18 cellular contexts compared by ENCODE assay signal in the genomic region with DNA sequence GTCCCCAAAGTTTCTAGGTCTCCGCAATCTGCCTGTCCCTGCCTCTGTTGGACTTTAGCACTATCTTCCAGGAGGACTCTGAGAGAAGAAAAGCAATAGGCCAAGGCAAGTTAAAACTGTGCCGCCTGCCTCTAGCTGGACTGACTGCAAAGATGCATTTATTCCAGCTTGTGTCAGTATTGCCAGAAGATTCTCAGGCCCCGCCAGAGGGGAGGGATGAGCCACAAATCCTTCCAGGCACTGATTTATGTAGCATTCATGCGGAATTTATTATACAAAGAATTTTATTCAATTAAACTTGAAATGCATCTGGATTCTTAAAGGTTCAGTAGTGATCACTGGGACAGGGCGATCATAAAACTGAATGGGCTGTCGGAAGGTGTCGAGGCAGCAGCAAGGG.
"Had no signal": no experiment of that assay in that cellular context is flagged by ENCODE, and none has a peak within 500 bp of the region (broad histone marks: within the 10 kb centered on the region; RNA-seq: fewer than 3 reads in every experiment).

No MANE protein-coding gene starts in this region.

- ATAC-seq: naive thymus-derived CD8-positive, alpha-beta T cell had no signal

- H3K27ac ChIP-seq: left ventricle myocardium inferior, right atrium auricular region, tibial artery, uterus had no signal

- H3K9me3 ChIP-seq: left ventricle myocardium inferior, right atrium auricular region, tibial artery, uterus had no signal

- H3K4me3 Mint-ChIP-seq: activated CD4-positive, alpha-beta T cell treated with anti-CD3 and anti-CD28 coated beads, Interleukin-2, amount 10 ng/mL, durations not matched to agents 7 days and 5 days; activated naive CD8-positive, alpha-beta T cell; dendritic cell treated with granulocyte-macrophage colony-stimulating factor and Interleukin-4, amounts not matched to agents 40 ng/mL and 50 ng/mL, for 4 days; memory B cell; naive thymus-derived CD8-positive, alpha-beta T cell; stimulated activated naive B cell treated with anti-CD40 and anti-IgM and Interleukin-4, amounts not matched to agents 10 μg/mL and 1 μg/mL and 100 μg/mL, for 72 hours had no signal

- H3K4me1 ChIP-seq: left ventricle myocardium inferior, right atrium auricular region, tibial artery, uterus had no signal

- H3K27me3 ChIP-seq: right atrium auricular region, uterus had no signal

- H3K27ac Mint-ChIP-seq: activated CD4-positive, alpha-beta T cell treated with anti-CD3 and anti-CD28 coated beads, Interleukin-2, amount 10 ng/mL, durations not matched to agents 7 days and 5 days; activated naive CD8-positive, alpha-beta T cell; dendritic cell treated with granulocyte-macrophage colony-stimulating factor and Interleukin-4, amounts not matched to agents 40 ng/mL and 50 ng/mL, for 4 days; memory B cell; stimulated activated naive B cell treated with anti-CD40 and anti-IgM and Interleukin-4, amounts not matched to agents 10 μg/mL and 1 μg/mL and 100 μg/mL, for 72 hours had no signal

- H3K9me3 Mint-ChIP-seq: activated CD4-positive, alpha-beta T cell treated with anti-CD3 and anti-CD28 coated beads, Interleukin-2, amount 10 ng/mL, durations not matched to agents 7 days and 5 days; dendritic cell treated with granulocyte-macrophage colony-stimulating factor and Interleukin-4, amounts not matched to agents 40 ng/mL and 50 ng/mL, for 4 days; memory B cell; naive thymus-derived CD8-positive, alpha-beta T cell; stimulated activated naive B cell treated with anti-CD40 and anti-IgM and Interleukin-4, amounts not matched to agents 10 μg/mL and 1 μg/mL and 100 μg/mL, for 72 hours had no signal

- DNase-seq: activated CD4-positive, alpha-beta T cell treated with anti-CD3 and anti-CD28 coated beads, Interleukin-2, amount 10 ng/mL, durations not matched to agents 7 days and 5 days; activated CD4-positive, CD25-positive, alpha-beta regulatory T cell; activated CD8-positive, alpha-beta memory T cell treated with anti-CD3 and anti-CD28 coated beads, Interleukin-2, amount 50 U/mL, for 48 hours; activated gamma-delta T cell treated with Interleukin-2 at 50 U/mL for 16 hours; amniotic stem cell; effector memory CD4-positive, alpha-beta T cell; kidney; left ventricle myocardium inferior; naive thymus-derived CD8-positive, alpha-beta T cell; stimulated activated CD4-positive, alpha-beta T cell treated with anti-CD3 and anti-CD28 coated beads, Interleukin-2, amount 100 ng/mL, for 48 hours; stimulated activated naive B cell treated with anti-CD40 and anti-IgM and Interleukin-4, amounts not matched to agents 10 μg/mL and 1 μg/mL and 100 μg/mL, for 72 hours; T-helper 2 cell; tibial artery; uterus had no signal

- H3K4me3 ChIP-seq: left ventricle myocardium inferior, right atrium auricular region, tibial artery, uterus had no signal

- H3K36me3 Mint-ChIP-seq: activated naive CD8-positive, alpha-beta T cell; naive thymus-derived CD8-positive, alpha-beta T cell had no signal

- H3K36me3 ChIP-seq: right atrium auricular region, uterus had no signal

- H3K27me3 Mint-ChIP-seq: activated naive CD8-positive, alpha-beta T cell had no signal
